ENCODE assay signal across 8 cellular contexts in genomic region chr10:62242965-62243646, GRCh38. TPM values are rescaled to one million over a fixed set of nuclear protein-coding genes. Genes with fewer than 3 reads are reported as not detected.
DNase-seq lines count a peak whose midpoint lies in the region; ATAC-seq and TF ChIP-seq lines count a peak whose summit lies in the region.
"Not testable (repeated sequence)": the region's sequence is repeated elsewhere in the genome, so short reads cannot be mapped to it uniquely, and the experiment has no call there.

No MANE protein-coding gene starts in this region.

- peak overlapping the region; percentile 43 for H3K4me3 ChIP-seq in GM12865 (ENCODE audit: low read depth, low read length)
- H3K4me3 ChIP-seq in OCI-LY7 (ENCODE audit: low read depth, low read length, poor library complexity, severe bottlenecking), result peak overlapping the region; percentile 39
- H3K4me3 ChIP-seq in fibroblast of mammary gland (ENCODE audit: control insufficient read depth, low read depth, low read length), result peak overlapping the region; percentile 55
- peak overlapping the region in 1 of 2 donors; percentile 63 for H3K4me3 ChIP-seq in mucosa of rectum (ENCODE audit: low read length in 2 of 2)
- H3K4me3 ChIP-seq in transverse colon, result peak overlapping the region in 2 of 4 donors; percentile 14 to 20

- peak overlapping the region; percentile 53 for H3K4me3 Mint-ChIP-seq in activated T-helper 1 cell treated with anti-CD3 and anti-CD28 coated beads, Interleukin-12 subunit alpha, Interleukin-12 subunit beta, Interleukin-2, Interleukin-4 antibody, amounts not matched to agents 30 ng/mL and 10 ng/mL and 1 ng/mL, durations not matched to agents 14 hours and 24 hours and 36 hours

- not testable (repeated sequence) for TF ChIP-seq EP300 in transverse colon (IDR thresholded peaks at IDR 0.05; ENCODE audit: low read depth)

- H3K9me3 Mint-ChIP-seq in activated T-helper 1 cell treated with anti-CD3 and anti-CD28 coated beads, Interleukin-12 subunit alpha, Interleukin-12 subunit beta, Interleukin-2, Interleukin-4 antibody, amounts not matched to agents 30 ng/mL and 10 ng/mL and 1 ng/mL, durations not matched to agents 14 hours and 24 hours and 36 hours, result not testable (repeated sequence)

- not testable (repeated sequence) for H3K9me3 ChIP-seq in OCI-LY7 (ENCODE audit: low read length); mucosa of rectum (ENCODE audit: control insufficient read depth in 2 of 2, low read length in 2 of 2); transverse colon

- H3K27me3 ChIP-seq in mucosa of rectum (ENCODE audit: control insufficient read depth in 2 of 2, insufficient read depth in 2 of 2, low read length in 2 of 2); transverse colon: not testable (repeated sequence)

- H3K9ac ChIP-seq in mucosa of rectum (ENCODE audit: low read depth in 1 of 2, low read length in 2 of 2), result peak overlapping the region in 1 of 2 donors; percentile 0

- H3K4me1 ChIP-seq in OCI-LY7 (ENCODE audit: insufficient read depth, low read length, poor library complexity, severe bottlenecking) (peaks cover 26% of the 10 kb centered on the region), transverse colon (peaks cover 0 to 37% (median 19%) of the 10 kb centered on the region in 4 donors)
- not testable (repeated sequence) for H3K4me1 ChIP-seq in mucosa of rectum (ENCODE audit: control insufficient read depth in 2 of 2, insufficient read depth in 2 of 2, low read length in 2 of 2)

- not testable (repeated sequence) for BruUV-seq in OCI-LY7 (replicated peaks; lab: Mats Ljungman, UMichigan)

- peak overlapping the region; percentile 73 for H3K27ac Mint-ChIP-seq in activated T-helper 1 cell treated with anti-CD3 and anti-CD28 coated beads, Interleukin-12 subunit alpha, Interleukin-12 subunit beta, Interleukin-2, Interleukin-4 antibody, amounts not matched to agents 30 ng/mL and 10 ng/mL and 1 ng/mL, durations not matched to agents 14 hours and 24 hours and 36 hours

- ATAC-seq in GM21717 (IDR thresholded peaks at IDR 0.05; ENCODE audit: unreplicated experiment), result peak; percentile 87
- ATAC-seq in HG03432 (IDR thresholded peaks at IDR 0.05; ENCODE audit: unreplicated experiment), result peak; percentile 93

- POLR2A ChIA-PET in OCI-LY7 (lab: Charles Lee), result interaction anchor here (0.7 to 3.2 kb wide), 16 partner anchors 20 to 346 kb away, joined by 3 to 29 read pairs (median 4); no protein-coding TSS in a partner anchor

- CTCF ChIA-PET in OCI-LY7 (lab: Charles Lee; ENCODE audit: unreplicated experiment), result interaction anchor here (0.9 to 1.4 kb wide), 2 partner anchors 203 to 205 kb away, joined by 3 read pairs; no protein-coding TSS in a partner anchor

- 57 to 66% methylated on average over 4 of the region's 4 CpGs for WGBS in transverse colon (ENCODE audit: low coverage in 1 of 2), 2 donors

- H3K27ac ChIP-seq in OCI-LY7 (ENCODE audit: low read depth, low read length, poor library complexity, severe bottlenecking), result peak overlapping the region; percentile 67
- peak overlapping the region; percentile 46 to 72 for H3K27ac ChIP-seq in mucosa of rectum (ENCODE audit: low read depth in 2 of 2, low read length in 2 of 2)
- peak overlapping the region; percentile 52 to 77 (median 64) for H3K27ac ChIP-seq in transverse colon

- peaks cover 12% of the 10 kb centered on the region for H3K36me3 ChIP-seq in OCI-LY7 (ENCODE audit: insufficient read depth, low read length)
- not testable (repeated sequence) for H3K36me3 ChIP-seq in mucosa of rectum (ENCODE audit: control insufficient read depth in 2 of 2, insufficient read depth in 2 of 2, low read length in 2 of 2); transverse colon

- DNase-seq in GM12865 (ENCODE audit: low read depth) (peak; percentile 77), OCI-LY7 (ENCODE audit: low spot score) (peak; percentile 48), fibroblast of mammary gland (ENCODE audit: low read depth) (peak; percentile 97)
- not testable (repeated sequence) for DNase-seq in activated T-helper 1 cell treated with anti-CD3 and anti-CD28 coated beads, Interleukin-12 subunit alpha, Interleukin-12 subunit beta, Interleukin-2, Interleukin-4 antibody, amounts not matched to agents 30 ng/mL and 10 ng/mL and 1 ng/mL, durations not matched to agents 14 hours and 24 hours and 36 hours (ENCODE audit: low spot score); transverse colon

- not testable (repeated sequence) for H3K27me3 Mint-ChIP-seq in activated T-helper 1 cell treated with anti-CD3 and anti-CD28 coated beads, Interleukin-12 subunit alpha, Interleukin-12 subunit beta, Interleukin-2, Interleukin-4 antibody, amounts not matched to agents 30 ng/mL and 10 ng/mL and 1 ng/mL, durations not matched to agents 14 hours and 24 hours and 36 hours (ENCODE audit: insufficient read depth)

- peaks cover 36% of the 10 kb centered on the region for H3K4me1 Mint-ChIP-seq in activated T-helper 1 cell treated with anti-CD3 and anti-CD28 coated beads, Interleukin-12 subunit alpha, Interleukin-12 subunit beta, Interleukin-2, Interleukin-4 antibody, amounts not matched to agents 30 ng/mL and 10 ng/mL and 1 ng/mL, durations not matched to agents 14 hours and 24 hours and 36 hours (ENCODE audit: low read depth)

- peak overlapping the region; percentile 27; the same call in 1 of the 2 replicates for H2AFZ ChIP-seq in OCI-LY7 (ENCODE audit: low read length)

- H3K9me2 ChIP-seq in OCI-LY7 (ENCODE audit: insufficient read depth, low read length), result not testable (repeated sequence)

- not testable (repeated sequence) for TF ChIP-seq CTCF in GM12865 (IDR thresholded peaks at IDR 0.05; ENCODE audit: insufficient read depth, low read depth, low read length, missing control alignments); OCI-LY7 (conservative IDR thresholded peaks at IDR 0.05; ENCODE audit: low read length); fibroblast of mammary gland (conservative IDR thresholded peaks at IDR 0.05; ENCODE audit: control insufficient read depth, insufficient read depth, low read depth, low read length); transverse colon (IDR thresholded peaks at IDR 0.05)

- not testable (repeated sequence) for H3K36me3 Mint-ChIP-seq in activated T-helper 1 cell treated with anti-CD3 and anti-CD28 coated beads, Interleukin-12 subunit alpha, Interleukin-12 subunit beta, Interleukin-2, Interleukin-4 antibody, amounts not matched to agents 30 ng/mL and 10 ng/mL and 1 ng/mL, durations not matched to agents 14 hours and 24 hours and 36 hours (ENCODE audit: low read depth)

- H3K4me2 ChIP-seq in OCI-LY7 (ENCODE audit: low read length), result peak overlapping the region; percentile 69

- TF ChIP-seq POLR2A in transverse colon (IDR thresholded peaks at IDR 0.05), result peak; percentile 19

- H3K79me2 ChIP-seq in OCI-LY7 (ENCODE audit: insufficient read depth, low read depth, low read length), result peaks cover 35% of the 10 kb centered on the region; the same call in 1 of the 2 replicates

- in situ Hi-C loops in transverse colon (cut with MboI; ENCODE audit: low pct_ligation_motif_present in 1 of 4, low pct_unique_long_range_greater_than_20kb in 1 of 4, low sequenced_read_pairs in 3 of 4), result loop anchor here in 2 of 4 donors (5.0 to 25.0 kb wide), 4 partner anchors 198 to 481 kb away; partner anchors contain the start of gene ARID5B (in 1 of the 2)

- intact Hi-C loops in OCI-LY7 (cut with micrococcal nuclease; ENCODE audit: unreplicated experiment); activated T-helper 1 cell treated with anti-CD3 and anti-CD28 coated beads, Interleukin-12 subunit alpha, Interleukin-12 subunit beta, Interleukin-2, Interleukin-4 antibody, amounts not matched to agents 30 ng/mL and 10 ng/mL and 1 ng/mL, durations not matched to agents 14 hours and 24 hours and 36 hours (cut with micrococcal nuclease): not testable (repeated sequence)
- intact Hi-C loops in transverse colon (cut with DNase I; ENCODE audit: low total_unique reads), result loop anchor here (5.0 kb wide), 1 partner anchor 206 kb away; no protein-coding TSS in a partner anchor

- H4K20me1 ChIP-seq in OCI-LY7 (ENCODE audit: insufficient read depth, low read length), result not testable (repeated sequence)

RNA-seq across cellular contexts. Expression of gene RTKN2, which starts 25.5 kb away (rescaled TPM):
- total RNA-seq in OCI-LY7 (2014; rRNA removed; shearing (Covaris generic)), result 19.8 and 20.4 TPM in 2 replicates
- total RNA-seq in OCI-LY7 (2022) (12.3 and 15.4 TPM in 2 replicates), transverse colon (1 to 10 TPM in 1 of 4 donors, under 1 TPM in 2, not detected in 1; under 0.01 to 2.7 (median 0.68) TPM)
- total RNA-seq in activated T-helper 1 cell treated with anti-CD3 and anti-CD28 coated beads, Interleukin-12 subunit alpha, Interleukin-12 subunit beta, Interleukin-2, Interleukin-4 antibody, amounts not matched to agents 30 ng/mL and 10 ng/mL and 1 ng/mL, durations not matched to agents 14 hours and 24 hours and 36 hours, result 3.0 and 3.7 TPM in 2 replicates
